9 cellular contexts compared by ENCODE assay signal in the genomic region with DNA sequence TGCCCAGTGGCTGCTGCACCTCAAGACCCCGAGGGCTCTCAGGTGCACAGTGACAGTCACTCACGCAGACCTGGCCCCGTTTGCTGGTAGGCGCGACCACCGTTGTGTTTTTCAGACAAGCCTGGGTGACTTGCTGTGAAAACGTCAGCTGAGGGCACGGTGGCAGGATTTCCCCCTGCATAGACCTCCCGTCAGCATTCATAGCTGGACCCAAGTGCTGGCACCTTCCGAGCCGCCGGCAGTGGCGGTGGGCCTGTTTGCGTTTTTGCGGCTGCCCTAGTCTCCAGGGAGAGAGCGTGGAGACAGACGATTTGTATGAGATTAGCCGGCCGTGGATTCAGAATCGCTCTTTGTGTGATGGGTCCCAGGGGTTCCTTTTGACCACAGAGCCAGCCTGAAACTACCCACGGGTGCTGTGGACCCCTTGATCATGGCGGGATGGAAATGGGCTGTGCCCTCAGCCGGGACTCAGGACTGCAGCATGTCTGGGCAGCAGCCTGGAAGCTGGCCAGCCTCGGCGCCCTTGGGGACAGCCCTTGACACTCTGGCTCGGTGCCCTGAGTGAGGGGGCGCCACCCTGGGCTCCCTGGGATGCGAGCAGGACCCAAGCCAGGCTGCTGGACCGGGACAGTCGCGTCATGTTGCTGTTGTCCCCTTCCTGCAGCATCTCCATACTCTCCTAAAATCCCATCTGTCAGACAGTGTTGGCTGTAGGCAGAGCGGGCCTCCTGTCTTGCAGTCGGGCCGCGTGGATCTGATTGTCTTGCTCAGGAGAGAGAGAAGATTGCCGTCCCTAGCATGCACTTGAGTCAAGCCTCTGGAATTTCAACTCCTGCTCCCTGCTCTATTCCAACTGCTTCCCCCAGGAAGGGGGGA. TPM values are rescaled to one million over a fixed set of nuclear protein-coding genes. Genes with fewer than 3 reads are reported as not detected.
DNase-seq lines count a peak whose midpoint lies in the region; ATAC-seq and TF ChIP-seq lines count a peak whose summit lies in the region.
"Had no signal": no experiment of that assay in that cellular context is flagged by ENCODE, and none has a peak within 500 bp of the region (broad histone marks: within the 10 kb centered on the region; RNA-seq: fewer than 3 reads in every experiment).

No MANE protein-coding gene starts in this region.

- H3K4me1 ChIP-seq in SJSA1 (replicated peaks) (peaks cover 39% of the 10 kb centered on the region), MM.1S (ENCODE audit: low read length) (no peaks in the 10 kb centered on the region)

- peaks cover 91% of the 10 kb centered on the region for H3K79me2 ChIP-seq in MM.1S (ENCODE audit: low read length)

- intact Hi-C loops in sciatic nerve (cut with DNase I), result loop anchor here (10.0 kb wide), 1 partner anchor 47 kb away; no protein-coding TSS in a partner anchor

- ATAC-seq in sciatic nerve (peak; percentile 59), HG03378 (IDR thresholded peaks at IDR 0.05; ENCODE audit: unreplicated experiment) (no peak), GM18867 (IDR thresholded peaks at IDR 0.05; ENCODE audit: unreplicated experiment) (no peak)

- H3K4me3 Mint-ChIP-seq in glutamatergic neuron (ENCODE audit: unreplicated experiment), result peak overlapping the region; percentile 85

- H3K36me3 ChIP-seq in SJSA1, result peaks cover 10% of the 10 kb centered on the region
- peaks cover 10% of the 10 kb centered on the region; the same call in 1 of the 2 replicates for H3K36me3 ChIP-seq in MM.1S (replicated peaks; ENCODE audit: insufficient read depth, low read length)

- TF ChIP-seq CTCF in glutamatergic neuron (IDR thresholded peaks at IDR 0.05; ENCODE audit: partially characterized antibody, unreplicated experiment) (no peak), MM.1S (IDR thresholded peaks at IDR 0.05; ENCODE audit: low read length) (no peak)

- H3K9me3 ChIP-seq in SJSA1 (replicated peaks) (no peaks in the 10 kb centered on the region), MM.1S (replicated peaks; ENCODE audit: insufficient read depth, low read length) (no peaks in the 10 kb centered on the region)

- H3K9me3 Mint-ChIP-seq in glutamatergic neuron (ENCODE audit: unreplicated experiment), result peaks cover 10% of the 10 kb centered on the region

- no peak overlapping the region for H2AFZ ChIP-seq in MM.1S (ENCODE audit: low read length)

- no peaks in the 10 kb centered on the region for H3K9me2 ChIP-seq in MM.1S (replicated peaks; ENCODE audit: insufficient read depth, low read length)

- H3K4me3 ChIP-seq in SJSA1, result no peak overlapping the region
- no peak overlapping the region for H3K4me3 ChIP-seq in MM.1S (ENCODE audit: low read length)

- H4K20me1 ChIP-seq in MM.1S (ENCODE audit: insufficient read depth, low read length), result peaks cover 12% of the 10 kb centered on the region; the same call in 1 of the 2 replicates

- no peaks in the 10 kb centered on the region for H3K36me3 Mint-ChIP-seq in glutamatergic neuron (ENCODE audit: unreplicated experiment)

- peak overlapping the region; percentile 95 for H3K27ac Mint-ChIP-seq in glutamatergic neuron (ENCODE audit: unreplicated experiment)

- peaks cover 36% of the 10 kb centered on the region for H3K4me1 Mint-ChIP-seq in glutamatergic neuron (ENCODE audit: low read depth, unreplicated experiment)

- no peaks in the 10 kb centered on the region for H3K27me3 ChIP-seq in SJSA1 (replicated peaks)
- no peaks in the 10 kb centered on the region for H3K27me3 ChIP-seq in MM.1S (replicated peaks; ENCODE audit: insufficient read depth, low read length)

- no peak overlapping the region for H3K4me2 ChIP-seq in MM.1S (ENCODE audit: low read depth, low read length)

- DNase-seq in DMS79 (lab: John Stamatoyannopoulos, UW), result peak; percentile 43
- DNase-seq in SJSA1 (ENCODE audit: low read depth in 1 of 2, low spot score in 2 of 2), result peak; percentile 81 to 88
- DNase-seq in glutamatergic neuron, result no peak
- DNase-seq in sciatic nerve (ENCODE audit: low spot score), result no peak
- no peak for DNase-seq in stimulated activated naive CD4-positive, alpha-beta T cell (lab: John Stamatoyannopoulos, UW)
- no peak for DNase-seq in MM.1S
- DNase-seq: NCI-H2227 treated with DMSO at 0.1 percent for 48 hours had no signal

- H3K27me3 Mint-ChIP-seq in glutamatergic neuron (ENCODE audit: unreplicated experiment), result peaks cover 3% of the 10 kb centered on the region

- H3K9ac ChIP-seq in MM.1S (ENCODE audit: low read length), result no peak overlapping the region

- H3K27ac ChIP-seq in SJSA1 (peak overlapping the region; percentile 58), MM.1S (ENCODE audit: low read length) (no peak overlapping the region)

- H3F3A ChIP-seq in MM.1S (ENCODE audit: insufficient read depth, low read length), result no peaks in the 10 kb centered on the region

RNA-seq across cellular contexts. Expression of gene KDM4B, which starts 8.6 kb away (rescaled TPM):
- total RNA-seq in SJSA1 (2014; rRNA removed; shearing (Covaris generic)), result 9.1 and 12.8 TPM in 2 replicates
- total RNA-seq in glutamatergic neuron (ENCODE audit: unreplicated experiment), result 153 TPM
- total RNA-seq in sciatic nerve, result 60.1 TPM

Comparison
In these comparisons a context has a peak if more than half of its experiments do, and no peak if none do; other contexts are left out.
1. DNase-seq: peak in DMS79 (single experiment) and SJSA1 (2 of 2); none in glutamatergic neuron (single experiment), sciatic nerve (single experiment), stimulated activated naive CD4-positive, alpha-beta T cell (0 of 6) and MM.1S (single experiment).